Comparison of ENCODE assay signal across 1 cellular context in genomic region chr19:48745208-48745995, GRCh38.
TF ChIP-seq lines count a peak whose summit lies in the region.

No MANE protein-coding gene starts in this region.

TF ChIP-seq in HepG2, 621 proteins besides CTCF, POLR2A, EP300 and RAD21 (continues in another document):
- TF ChIP-seq CREM (IDR thresholded peaks at IDR 0.05) (peak; percentile 92), CREM (CRISPR knock-in tag; IDR thresholded peaks at IDR 0.05) (no peak), ARHGAP35 (CRISPR knock-in tag; IDR thresholded peaks at IDR 0.05; ENCODE audit: borderline replicate concordance) (no peak), ZNF282 (IDR thresholded peaks at IDR 0.05; ENCODE audit: partially characterized antibody) (no peak), POLR2AphosphoS2 (IDR thresholded peaks at IDR 0.05; ENCODE audit: low read depth, low read length) (no peak), ZFP91 (CRISPR knock-in tag; IDR thresholded peaks at IDR 0.05; ENCODE audit: borderline replicate concordance) (no peak), CHD4 (IDR thresholded peaks at IDR 0.05; ENCODE audit: borderline replicate concordance, low read length) (no peak), HCFC1 (IDR thresholded peaks at IDR 0.05; ENCODE audit: low read depth, low read length) (peak; percentile 97), ZNF143 (CRISPR knock-in tag; IDR thresholded peaks at IDR 0.05) (peak; percentile 98), ZNF589 (CRISPR knock-in tag; conservative IDR thresholded peaks at IDR 0.05) (no peak), HMGXB3 (CRISPR knock-in tag; IDR thresholded peaks at IDR 0.05; ENCODE audit: borderline replicate concordance) (peak; percentile 40; the same call in 1 of the 2 replicates), ARID5B (CRISPR knock-in tag; IDR thresholded peaks at IDR 0.05) (0 out of 2 replicates have a peak, but pooled peaks have one; percentile 6), HOXA3 (CRISPR knock-in tag; IDR thresholded peaks at IDR 0.05) (0 out of 2 replicates have a peak, but pooled peaks have one; percentile 12), KLF16 (CRISPR knock-in tag; IDR thresholded peaks at IDR 0.05) (no peak), RBM22 (optimal IDR thresholded peaks at IDR 0.05; ENCODE audit: low read length) (no peak), FOXP1 (IDR thresholded peaks at IDR 0.05) (no peak), FOXP1 (CRISPR knock-in tag; IDR thresholded peaks at IDR 0.05) (no peak), ZNF136 (CRISPR knock-in tag; IDR thresholded peaks at IDR 0.05; ENCODE audit: low read depth) (no peak), KDM4B (CRISPR knock-in tag; IDR thresholded peaks at IDR 0.05) (no peak), PHF5A (CRISPR knock-in tag; IDR thresholded peaks at IDR 0.05; ENCODE audit: low read depth, unreplicated experiment) (no peak), HIVEP1 (CRISPR knock-in tag; IDR thresholded peaks at IDR 0.05) (no peak), SMAD9 (CRISPR knock-in tag; IDR thresholded peaks at IDR 0.05) (no peak), HNF4G (IDR thresholded peaks at IDR 0.05; ENCODE audit: borderline replicate concordance, low read depth, low read length) (no peak), HNF4G (CRISPR knock-in tag; IDR thresholded peaks at IDR 0.05; ENCODE audit: borderline replicate concordance, low read depth) (no peak), ZNF597 (CRISPR knock-in tag; IDR thresholded peaks at IDR 0.05) (0 out of 2 replicates have a peak, but pooled peaks have one; percentile 38), NR2F2 (IDR thresholded peaks at IDR 0.05; ENCODE audit: borderline replicate concordance, low read depth) (no peak), ZBTB33 (CRISPR knock-in tag; IDR thresholded peaks at IDR 0.05) (no peak), SUZ12 (IDR thresholded peaks at IDR 0.05; ENCODE audit: low read depth, low read length) (peak; percentile 98), FOXM1 (CRISPR knock-in tag; IDR thresholded peaks at IDR 0.05) (no peak), ZSCAN22 (CRISPR knock-in tag; IDR thresholded peaks at IDR 0.05) (no peak), ZNF569 (CRISPR knock-in tag; IDR thresholded peaks at IDR 0.05; ENCODE audit: borderline replicate concordance) (no peak), TMF1 (CRISPR knock-in tag; IDR thresholded peaks at IDR 0.05; ENCODE audit: low read depth) (no peak), NCOA2 (CRISPR knock-in tag; IDR thresholded peaks at IDR 0.05) (no peak), THAP11 (CRISPR knock-in tag; IDR thresholded peaks at IDR 0.05) (peak; percentile 100), MNT (IDR thresholded peaks at IDR 0.05) (no peak), TBP (CRISPR knock-in tag; IDR thresholded peaks at IDR 0.05) (0 out of 2 replicates have a peak, but pooled peaks have one; percentile 77), SP140L (CRISPR knock-in tag; IDR thresholded peaks at IDR 0.05; ENCODE audit: borderline replicate concordance) (no peak), TERF1 (CRISPR knock-in tag; IDR thresholded peaks at IDR 0.05) (no peak), NFYB (CRISPR knock-in tag; IDR thresholded peaks at IDR 0.05) (0 out of 2 replicates have a peak, but pooled peaks have one; percentile 17), ZZZ3 (CRISPR knock-in tag; IDR thresholded peaks at IDR 0.05; ENCODE audit: borderline replicate concordance) (no peak), CCAR2 (optimal IDR thresholded peaks at IDR 0.05; ENCODE audit: low read depth, low read length) (no peak), FOXC1 (CRISPR knock-in tag; IDR thresholded peaks at IDR 0.05; ENCODE audit: borderline replicate concordance) (peak; percentile 46; the same call in 1 of the 2 replicates), ZFX (CRISPR knock-in tag; IDR thresholded peaks at IDR 0.05; ENCODE audit: low read depth) (peak; percentile 32; the same call in 1 of the 2 replicates), GTF3A (CRISPR knock-in tag; conservative IDR thresholded peaks at IDR 0.05) (no peak), ZNF644 (CRISPR knock-in tag; IDR thresholded peaks at IDR 0.05; ENCODE audit: low read depth) (no peak), RORA (CRISPR knock-in tag; IDR thresholded peaks at IDR 0.05) (no peak)
